ENCODE assay signal across 17 cellular contexts in the genomic region with DNA sequence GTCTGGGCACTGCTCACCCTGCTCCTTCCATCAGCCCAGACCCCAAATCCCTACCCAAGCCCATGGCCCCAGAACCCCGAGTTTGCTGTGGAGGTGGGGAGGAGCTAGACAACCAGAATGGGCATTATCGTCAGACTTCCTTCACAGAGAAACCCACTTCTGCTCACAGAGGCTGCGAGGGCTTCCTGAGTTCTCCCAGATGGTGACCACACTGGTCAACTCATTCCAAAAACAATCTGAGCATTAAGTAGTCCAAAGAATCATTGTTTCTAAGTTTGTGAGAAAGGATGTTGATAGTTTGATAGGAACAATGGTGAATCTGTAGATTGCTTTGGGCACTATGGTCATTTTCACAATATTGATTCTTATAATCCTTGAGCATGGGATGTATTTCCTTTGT.
DNase-seq lines count a peak whose midpoint lies in the region; FAIRE-seq and TF ChIP-seq lines count a peak whose summit lies in the region.
"Had no signal": no experiment of that assay in that cellular context is flagged by ENCODE, and none has a peak within 500 bp of the region (broad histone marks: within the 10 kb centered on the region; RNA-seq: fewer than 3 reads in every experiment).

No MANE protein-coding gene starts in this region.

- H3K4ac ChIP-seq in H1 (replicated peaks; ENCODE audit: insufficient read length, low read depth, low read length), result no peak overlapping the region

- no peak for TF ChIP-seq RAD21 in H1 (IDR thresholded peaks at IDR 0.05 in 1 of 2, conservative IDR thresholded peaks at IDR 0.05 in 1 of 2; ENCODE audit: low read depth in 2 of 2, low read length in 2 of 2)

- peaks cover 3% of the 10 kb centered on the region for H3K27me3 Mint-ChIP-seq in neural progenitor cell (ENCODE audit: insufficient read depth, low read depth)
- H3K27me3 Mint-ChIP-seq: CD4-positive, alpha-beta memory T cell had no signal

- H3K27ac ChIP-seq in H1 (ENCODE audit: low read depth, low read length), result no peak overlapping the region
- H3K27ac ChIP-seq in neural progenitor cell, result no peak overlapping the region

- no peaks in the 10 kb centered on the region for H3K79me2 ChIP-seq in H1 (ENCODE audit: control insufficient read depth in 1 of 2, insufficient read depth in 2 of 2, low read length in 2 of 2)
- H3K79me2 ChIP-seq in neural progenitor cell (ENCODE audit: low read depth), result no peaks in the 10 kb centered on the region

- no peak overlapping the region for H3K23ac ChIP-seq in H1 (ENCODE audit: insufficient read length)

- TF ChIP-seq CTCF in H1 (IDR thresholded peaks at IDR 0.05; ENCODE audit: control extremely low read depth in 1 of 3, insufficient read depth in 1 of 3, low read depth in 1 of 3, low read length in 3 of 3) (no peak), neural progenitor cell (IDR thresholded peaks at IDR 0.05) (no peak)

- no peak overlapping the region for H3K27ac Mint-ChIP-seq in neural progenitor cell
- H3K27ac Mint-ChIP-seq: GM23338 had no signal

- no peak overlapping the region for H2BK120ac ChIP-seq in H1 (replicated peaks; ENCODE audit: low read depth, low read length)

- H3K4me1 Mint-ChIP-seq in neural progenitor cell, result peaks cover 25% of the 10 kb centered on the region
- H3K4me1 Mint-ChIP-seq: CD4-positive, alpha-beta memory T cell had no signal

- H3K27me3 ChIP-seq in H1 (replicated peaks in 1 of 4; ENCODE audit: control insufficient read depth in 3 of 4, extremely low read depth in 1 of 4, insufficient read depth in 3 of 4, low read length in 3 of 4) (no peaks in the 10 kb centered on the region), neural progenitor cell (no peaks in the 10 kb centered on the region)
- H3K27me3 ChIP-seq: BE2C had no signal

- H3K23me2 ChIP-seq in H1 (ENCODE audit: low read depth, low read length), result no peaks in the 10 kb centered on the region

- H3K9me3 Mint-ChIP-seq in neural progenitor cell, result peaks cover 36% of the 10 kb centered on the region

- H2AFZ ChIP-seq in H1 (ENCODE audit: low read length), result 0 out of 2 replicates have a peak overlapping the region, but pooled peaks have one; percentile 10
- no peak overlapping the region for H2AFZ ChIP-seq in neural progenitor cell (replicated peaks)
- H2AFZ ChIP-seq: GM23338 had no signal

- no peak for TF ChIP-seq EP300 in H1 (IDR thresholded peaks at IDR 0.05; ENCODE audit: borderline replicate concordance in 1 of 2, low read depth in 2 of 2, low read length in 2 of 2)

- no peak overlapping the region for H4K91ac ChIP-seq in H1 (replicated peaks; ENCODE audit: insufficient read length, low read length)

- DNase-seq in KG1 (lab: John Stamatoyannopoulos, UW), result peak; percentile 3
- no peak for DNase-seq in H1 (ENCODE audit: low read depth in 1 of 2, low spot score in 2 of 2)
- DNase-seq in neural progenitor cell (ENCODE audit: low spot score), result no peak
- DNase-seq in anterior cingulate cortex (lab: John Stamatoyannopoulos, UW), result no peak
- DNase-seq in NCI-H2029 treated with DMSO at 0.1 percent for 48 hours (lab: John Stamatoyannopoulos, UW), result no peak
- no peak for DNase-seq in HEK293T (ENCODE audit: extremely low spot score)
- DNase-seq: ACHN; BE2C; CD4-positive, alpha-beta memory T cell; DMS153; DMS79; GF-D8; H7 had no signal

- POLR2A ChIA-PET in H1 (lab: Charles Lee; ENCODE audit: partially characterized antibody), result no interaction called here
- POLR2A ChIA-PET in HEK293T (lab: Yijun Ruan, JAX), result no interaction called here

- H3K4me1 ChIP-seq in H1 (replicated peaks in 1 of 4; ENCODE audit: control insufficient read depth in 3 of 4, insufficient read depth in 4 of 4, low read length in 3 of 4) (no peaks in the 10 kb centered on the region), neural progenitor cell (peaks cover 35% of the 10 kb centered on the region)
- H3K4me1 ChIP-seq: BE2C had no signal

- no peak overlapping the region for H2BK12ac ChIP-seq in H1 (ENCODE audit: low read depth, low read length)

- H4K8ac ChIP-seq in H1 (ENCODE audit: extremely low read depth, insufficient read depth, low read length), result no peak overlapping the region

- no peak overlapping the region for H3K18ac ChIP-seq in H1 (ENCODE audit: extremely low read depth, low read length)

- no peak for FAIRE-seq in H1 (lab: Jason Lieb, UNC)
- FAIRE-seq: A204.1, HepG2 had no signal

- no peak overlapping the region for H2BK5ac ChIP-seq in H1 (ENCODE audit: low read depth, low read length)

- H3K4me2 ChIP-seq in H1 (ENCODE audit: insufficient read depth in 1 of 2, low read depth in 2 of 2, low read length in 2 of 2) (no peak overlapping the region), neural progenitor cell (no peak overlapping the region)
- H3K4me2 ChIP-seq: GM23338 had no signal

- H2BK20ac ChIP-seq in H1 (ENCODE audit: low read length), result no peak overlapping the region

- no peak for TF ChIP-seq POLR2A in H1 (IDR thresholded peaks at IDR 0.05; ENCODE audit: control extremely low read depth in 1 of 2, low read depth in 2 of 2, low read length in 2 of 2)

- H2AK5ac ChIP-seq in H1 (ENCODE audit: low read depth, low read length), result no peak overlapping the region

- H3K79me1 ChIP-seq in H1 (ENCODE audit: low read depth, low read length), result no peaks in the 10 kb centered on the region

- H2BK15ac ChIP-seq in H1 (ENCODE audit: low read length), result no peak overlapping the region

- no peaks in the 10 kb centered on the region for H4K20me1 ChIP-seq in H1 (replicated peaks in 1 of 2; ENCODE audit: control insufficient read depth in 1 of 2, insufficient read depth in 2 of 2, low read length in 2 of 2)
- H4K20me1 ChIP-seq in neural progenitor cell (ENCODE audit: low read depth), result no peaks in the 10 kb centered on the region

- H3K9me3 ChIP-seq in H1 (ENCODE audit: insufficient read depth in 2 of 2, low read depth in 1 of 2, low read length in 1 of 2) (peaks cover 0 to 3% of the 10 kb centered on the region in 2 experiments; a peak in 1 of 4 replicates), neural progenitor cell (ENCODE audit: low read depth) (no peaks in the 10 kb centered on the region)
- H3K9me3 ChIP-seq: BE2C had no signal

- H3K9ac ChIP-seq in H1 (replicated peaks in 1 of 4; ENCODE audit: extremely low read depth in 1 of 4, low read depth in 3 of 4, low read length in 3 of 4) (no peak overlapping the region), neural progenitor cell (no peak overlapping the region)

- H3K36me3 ChIP-seq in H1 (ENCODE audit: control insufficient read depth in 2 of 4, insufficient read depth in 4 of 4, low read length in 3 of 4), result no peaks in the 10 kb centered on the region
- peaks cover 8% of the 10 kb centered on the region for H3K36me3 ChIP-seq in neural progenitor cell
- H3K36me3 ChIP-seq: BE2C had no signal

- H3K14ac ChIP-seq in H1 (ENCODE audit: insufficient read length), result no peak overlapping the region

- peak overlapping the region; percentile 31 for H3K4me3 Mint-ChIP-seq in neural progenitor cell
- H3K4me3 Mint-ChIP-seq: CD4-positive, alpha-beta memory T cell; GM23338 had no signal

- peaks cover 4% of the 10 kb centered on the region for H3K36me3 Mint-ChIP-seq in neural progenitor cell
- H3K36me3 Mint-ChIP-seq: CD14-positive monocyte; CD4-positive, alpha-beta memory T cell had no signal

- no peak overlapping the region for H4K5ac ChIP-seq in H1 (ENCODE audit: insufficient read length, low read depth, low read length)

- H3K56ac ChIP-seq in H1 (replicated peaks; ENCODE audit: insufficient read length, low read depth, low read length), result no peak overlapping the region

- CTCF ChIA-PET in H1 (lab: Charles Lee; ENCODE audit: partially characterized antibody), result no interaction called here
- CTCF ChIA-PET in HEK293T (lab: Yijun Ruan, JAX), result no interaction called here

- H3K4me3 ChIP-seq in H1 (ENCODE audit: extremely low read depth in 1 of 4, insufficient read depth in 2 of 4, low read depth in 3 of 4, low read length in 4 of 4) (no peak overlapping the region), neural progenitor cell (no peak overlapping the region)
- H3K4me3 ChIP-seq: GM23338 had no signal

- 79% methylated on average over 3 of the region's 3 CpGs; no CpG with 5 or more reads in 1 of the 2 experiments for WGBS in H1 (ENCODE audit: extremely low coverage in 1 of 2, insufficient coverage in 1 of 2, insufficient read length in 1 of 2, insufficient replicate concordance in 2 of 2, low coverage in 1 of 2, low lambda C conversion rate in 2 of 2, missing lambda C conversion rate in 1 of 2), 2 experiments

- H3F3A ChIP-seq in neural progenitor cell (ENCODE audit: low read depth), result peaks cover 19% of the 10 kb centered on the region

TF ChIP-seq in H1, 55 proteins besides CTCF, POLR2A, EP300 and RAD21 (continues in another document):
- no peak for TF ChIP-seq TAF7 (optimal IDR thresholded peaks at IDR 0.05; ENCODE audit: borderline replicate concordance, low read depth, low read length)
- TF ChIP-seq, protein P1, sequence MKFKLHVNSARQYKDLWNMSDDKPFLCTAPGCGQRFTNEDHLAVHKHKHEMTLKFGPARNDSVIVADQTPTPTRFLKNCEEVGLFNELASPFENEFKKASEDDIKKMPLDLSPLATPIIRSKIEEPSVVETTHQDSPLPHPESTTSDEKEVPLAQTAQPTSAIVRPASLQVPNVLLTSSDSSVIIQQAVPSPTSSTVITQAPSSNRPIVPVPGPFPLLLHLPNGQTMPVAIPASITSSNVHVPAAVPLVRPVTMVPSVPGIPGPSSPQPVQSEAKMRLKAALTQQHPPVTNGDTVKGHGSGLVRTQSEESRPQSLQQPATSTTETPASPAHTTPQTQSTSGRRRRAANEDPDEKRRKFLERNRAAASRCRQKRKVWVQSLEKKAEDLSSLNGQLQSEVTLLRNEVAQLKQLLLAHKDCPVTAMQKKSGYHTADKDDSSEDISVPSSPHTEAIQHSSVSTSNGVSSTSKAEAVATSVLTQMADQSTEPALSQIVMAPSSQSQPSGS (IDR thresholded peaks at IDR 0.05; ENCODE audit: low read length), result no peak
- TF ChIP-seq TBP (IDR thresholded peaks at IDR 0.05; ENCODE audit: low read depth, low read length), result no peak
- TF ChIP-seq SIRT6 (IDR thresholded peaks at IDR 0.05; ENCODE audit: low read length), result no peak

TF ChIP-seq in HEK293T, 16 proteins besides CTCF, POLR2A, EP300 and RAD21:
- TF ChIP-seq LEF1 (IDR thresholded peaks at IDR 0.05; ENCODE audit: borderline replicate concordance), result no peak
